Comparison of ENCODE assay signal across 8 cellular contexts in the genomic region with DNA sequence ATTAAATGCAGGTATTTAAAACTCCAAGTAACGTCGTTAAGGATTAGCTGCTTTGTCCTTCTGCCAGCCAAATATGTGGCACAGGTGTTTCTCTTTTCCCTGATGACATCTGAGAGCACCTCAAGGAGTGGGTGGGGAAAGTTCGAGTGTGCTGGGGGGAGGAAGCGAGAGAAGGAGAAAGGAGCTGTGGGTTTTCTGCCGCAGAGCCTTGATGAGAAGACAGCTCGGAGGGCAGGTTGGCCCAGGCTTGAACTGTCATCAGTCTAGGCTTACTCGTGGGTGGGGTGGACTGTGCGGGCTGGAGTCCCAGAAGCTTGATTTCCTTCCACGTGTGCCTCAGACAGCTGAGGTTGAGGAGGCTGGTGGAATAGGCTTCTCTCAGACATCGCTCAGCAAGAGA. TPM values are rescaled to one million over a fixed set of nuclear protein-coding genes. Genes with fewer than 3 reads are reported as not detected.
DNase-seq lines count a peak whose midpoint lies in the region; ATAC-seq and TF ChIP-seq lines count a peak whose summit lies in the region.

No MANE protein-coding gene starts in this region.

- peaks cover 66% of the 10 kb centered on the region for H3K4me1 ChIP-seq in DOHH2 (ENCODE audit: control insufficient read depth, low read length)
- H3K4me1 ChIP-seq in psoas muscle, result no peaks in the 10 kb centered on the region

- H3K4me3 ChIP-seq in DOHH2 (ENCODE audit: low read length) (no peak overlapping the region), psoas muscle (no peak overlapping the region)

- DNase-seq in NCI-H69 (lab: John Stamatoyannopoulos, UW), result peak; percentile 46
- DNase-seq in activated naive CD4-positive, alpha-beta T cell (lab: John Stamatoyannopoulos, UW), result peak; percentile 24 to 50 (median 35)
- DNase-seq in psoas muscle, result no peak
- DNase-seq in Right ventricle myocardium superior, result no peak
- DNase-seq in Kasumi-1 (lab: John Stamatoyannopoulos, UW), result no peak
- no peak for DNase-seq in HK-2 (ENCODE audit: unreplicated experiment)

- peak; percentile 65 for ATAC-seq in GM21526 (IDR thresholded peaks at IDR 0.05; ENCODE audit: low FRiP score, unreplicated experiment)
- ATAC-seq in psoas muscle, result peak in 3 of 4 donors; percentile 18 to 44 (median 41)
- no peak for ATAC-seq in Right ventricle myocardium superior (ENCODE audit: poor library complexity)

- H3K27ac ChIP-seq in DOHH2 (ENCODE audit: low read depth, low read length), result no peak overlapping the region
- no peak overlapping the region for H3K27ac ChIP-seq in psoas muscle

- H4K20me1 ChIP-seq in DOHH2 (ENCODE audit: control insufficient read depth, insufficient read depth, low read depth, low read length), result peaks cover 31% of the 10 kb centered on the region

- TF ChIP-seq CTCF in DOHH2 (IDR thresholded peaks at IDR 0.05; ENCODE audit: low read depth, low read length, poor library complexity, severe bottlenecking) (no peak), psoas muscle (IDR thresholded peaks at IDR 0.05) (no peak)

- H3K36me3 ChIP-seq in DOHH2 (ENCODE audit: control insufficient read depth, low read length) (peaks cover 92% of the 10 kb centered on the region), psoas muscle (ENCODE audit: insufficient read depth in 1 of 2, low read depth in 1 of 2) (no peaks in the 10 kb centered on the region)

- peak overlapping the region; percentile 68 for H3K4me2 ChIP-seq in DOHH2 (ENCODE audit: low read length)

- H3K79me2 ChIP-seq in DOHH2 (ENCODE audit: control insufficient read depth, low read length), result peaks cover 100% of the 10 kb centered on the region

- WGBS in psoas muscle, 3 donors, result 33 to 48% (median 36%) methylated on average over 10 of the region's 10 CpGs

- no peaks in the 10 kb centered on the region for H3K9me3 ChIP-seq in DOHH2 (ENCODE audit: control insufficient read depth, insufficient read depth, low read length)
- H3K9me3 ChIP-seq in psoas muscle, result no peaks in the 10 kb centered on the region

- intact Hi-C loops in psoas muscle (cut with DNase I) (no loop called here), Right ventricle myocardium superior (cut with DNase I) (no loop called here)

- no peaks in the 10 kb centered on the region for H3K27me3 ChIP-seq in DOHH2 (ENCODE audit: control insufficient read depth, low read length)
- H3K27me3 ChIP-seq in psoas muscle (ENCODE audit: insufficient read depth in 3 of 3, low read length in 2 of 3), result peaks cover 0 to 6% (median 0%) of the 10 kb centered on the region in 3 donors

- no peaks in the 10 kb centered on the region for H3K9me2 ChIP-seq in DOHH2 (replicated peaks; ENCODE audit: control insufficient read depth, low read length)

- no peaks in the 10 kb centered on the region for H3F3A ChIP-seq in DOHH2 (ENCODE audit: control insufficient read depth, insufficient read depth)

RNA-seq across cellular contexts. Expression of gene SORL1, which starts 15.9 kb away (rescaled TPM):
- total RNA-seq in psoas muscle (1 to 10 TPM; 1.5 to 3.3 (median 2.5) TPM), Right ventricle myocardium superior (4.7 TPM)
- polyA plus RNA-seq in psoas muscle, result under 1 TPM; 0.07 to 0.23 (median 0.13) TPM

Comparison
In these comparisons a context has a peak if more than half of its experiments do, and no peak if none do; other contexts are left out.
1. DNase-seq: peak in NCI-H69 (single experiment) and activated naive CD4-positive, alpha-beta T cell (4 of 4); none in psoas muscle (0 of 2), Right ventricle myocardium superior (single experiment), Kasumi-1 (0 of 2) and HK-2 (single experiment).